ENCODE assay signal across 27 cellular contexts in the genomic region with DNA sequence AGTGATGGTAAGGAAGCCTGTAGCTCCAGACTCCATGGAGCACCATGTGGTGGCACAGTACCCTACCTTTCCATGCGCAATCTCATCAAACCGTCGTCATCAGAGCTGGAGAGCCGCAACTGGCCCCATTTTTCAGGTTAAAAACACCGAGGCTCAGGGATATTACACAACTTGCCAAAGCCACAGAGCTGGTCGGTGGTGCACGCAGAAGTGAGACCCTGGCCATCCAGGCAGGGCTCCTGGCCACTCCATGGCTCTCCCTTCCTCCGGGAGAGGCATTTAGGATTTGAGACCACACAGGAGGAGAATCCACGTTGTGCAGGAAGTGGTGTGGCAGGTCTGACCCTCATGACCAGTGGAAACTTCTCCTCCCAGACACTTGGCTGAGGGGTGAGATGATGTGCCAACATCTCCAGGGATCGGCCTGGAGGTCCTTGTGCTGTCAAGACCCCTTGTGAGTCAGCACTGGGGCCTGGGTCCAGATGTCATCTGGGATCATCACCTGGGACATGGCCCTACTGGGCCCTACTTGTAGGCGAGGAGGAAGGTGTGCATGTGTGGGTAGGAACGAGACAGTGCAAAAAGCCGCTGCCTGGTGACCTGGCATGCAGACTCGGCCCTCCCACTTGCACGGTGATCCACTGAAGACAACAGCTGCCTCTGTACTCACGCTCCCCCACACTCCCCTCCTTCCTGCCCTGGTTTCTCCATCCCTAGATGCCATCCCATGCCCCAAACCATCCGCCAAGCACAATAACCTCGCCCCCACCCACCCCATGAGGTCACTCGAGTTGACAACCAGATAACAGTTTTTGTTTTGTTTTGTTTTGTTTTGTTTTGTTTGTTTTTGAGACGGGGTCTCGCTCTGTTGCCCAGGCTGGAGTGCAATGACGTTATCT. TPM values are rescaled to one million over a fixed set of nuclear protein-coding genes. Genes with fewer than 3 reads are reported as not detected.
"Had no signal": no experiment of that assay in that cellular context is flagged by ENCODE, and none has a peak within 500 bp of the region (broad histone marks: within the 10 kb centered on the region; RNA-seq: fewer than 3 reads in every experiment).

No MANE protein-coding gene starts in this region.

- DNase-seq: activated CD4-positive, alpha-beta T cell treated with anti-CD3 and anti-CD28 coated beads for 1 hour; activated CD4-positive, alpha-beta T cell treated with anti-CD3 and anti-CD28 coated beads, Interleukin-2, amount 50 U/mL, for 1 hour; activated CD8-positive, alpha-beta T cell treated with anti-CD3 and anti-CD28 coated beads, Interleukin-2, amount 10 ng/mL, durations not matched to agents 7 days and 5 days; activated naive CD4-positive, alpha-beta T cell treated with anti-CD3 and anti-CD28 coated beads for 36 hours; effector CD4-positive, alpha-beta T cell; erythroblast; foreskin fibroblast; heart right ventricle; islet precursor cell; lower lobe of right lung; mesendoderm; naive B cell; stimulated activated CD4-positive, alpha-beta T cell treated with anti-CD3 and anti-CD28 coated beads, Interleukin-12 subunit alpha, Interleukin-12 subunit beta, amount 100 ng/mL, for 4 hours; SW 1271; T-helper 2 cell; trophoblast cell; uterus had no signal

- H3K36me3 ChIP-seq: heart right ventricle, lower lobe of right lung, neural progenitor cell, prostate gland, uterus had no signal

- H3K4me3 ChIP-seq: heart right ventricle, lower lobe of right lung, neural progenitor cell, prostate gland, uterus had no signal

- H3K9me3 ChIP-seq: heart right ventricle, lower lobe of right lung, prostate gland, uterus had no signal

- H3K4me1 ChIP-seq: prostate gland had no signal

- H3K27ac ChIP-seq: heart right ventricle, lower lobe of right lung, neural progenitor cell, prostate gland, uterus, VCaP had no signal

- ATAC-seq: activated CD8-positive, alpha-beta T cell treated with anti-CD3 and anti-CD28 coated beads, Interleukin-2, amount 10 ng/mL, durations not matched to agents 7 days and 5 days; activated T-helper 17 cell treated with anti-CD3 and anti-CD28 coated beads, Interleukin-2, amount 50 U/mL, for 72 hours; heart right ventricle; left lobe of liver; lower lobe of right lung had no signal

- H3K27me3 ChIP-seq: neural progenitor cell had no signal

- H3K9ac ChIP-seq: neural progenitor cell had no signal

RNA-seq across cellular contexts. Expression of a gene that starts 10.4 kb away (rescaled TPM):
- total RNA-seq: activated CD8-positive, alpha-beta T cell treated with anti-CD3 and anti-CD28 coated beads, Interleukin-2, amount 10 ng/mL, durations not matched to agents 7 days and 5 days; activated naive CD4-positive, alpha-beta T cell treated with anti-CD3 and anti-CD28 coated beads for 36 hours; activated T-helper 17 cell treated with anti-CD3 and anti-CD28 coated beads, Interleukin-2, amount 50 U/mL, for 72 hours; cerebellum; fibroblast of lung; temporal lobe had no signal

RNA-seq across cellular contexts. Expression of a gene that starts 46.0 kb away (rescaled TPM):
- total RNA-seq: activated CD8-positive, alpha-beta T cell treated with anti-CD3 and anti-CD28 coated beads, Interleukin-2, amount 10 ng/mL, durations not matched to agents 7 days and 5 days; activated naive CD4-positive, alpha-beta T cell treated with anti-CD3 and anti-CD28 coated beads for 36 hours; activated T-helper 17 cell treated with anti-CD3 and anti-CD28 coated beads, Interleukin-2, amount 50 U/mL, for 72 hours; cerebellum; fibroblast of lung; heart right ventricle; lower lobe of right lung; osteocyte; prostate gland; skeletal muscle tissue; temporal lobe; uterus had no signal
